Comparison of ENCODE assay signal across 12 cellular contexts in genomic region chr3:134253475-134254231, GRCh38. TPM values are rescaled to one million over a fixed set of nuclear protein-coding genes. Genes with fewer than 3 reads are reported as not detected.
DNase-seq lines count a peak whose midpoint lies in the region; ATAC-seq and TF ChIP-seq lines count a peak whose summit lies in the region.
"Had no signal": no experiment of that assay in that cellular context is flagged by ENCODE, and none has a peak within 500 bp of the region (broad histone marks: within the 10 kb centered on the region; RNA-seq: fewer than 3 reads in every experiment).

No MANE protein-coding gene starts in this region.

- H2BK120ac ChIP-seq in H9 (ENCODE audit: low read depth, low read length, poor library complexity, severe bottlenecking), result no peak overlapping the region

- H2AFZ ChIP-seq in H9 (ENCODE audit: low read length), result no peak overlapping the region

- no peak overlapping the region for H3K27ac ChIP-seq in CD8-positive, alpha-beta T cell (ENCODE audit: low read depth, low read length)
- no peak overlapping the region for H3K27ac ChIP-seq in H9 (ENCODE audit: insufficient read length, low read depth, low read length)
- no peak overlapping the region for H3K27ac ChIP-seq in naive thymus-derived CD4-positive, alpha-beta T cell (ENCODE audit: low read depth, low read length)
- peak overlapping the region in 2 of 59 donors; percentile 14 to 26 for H3K27ac ChIP-seq in dorsolateral prefrontal cortex

- WGBS in H9 (ENCODE audit: extremely low coverage, insufficient read length, low lambda C conversion rate), result no CpG with 5 or more reads among the region's 2 CpGs

- no peak overlapping the region for H3K4me3 ChIP-seq in CD8-positive, alpha-beta T cell (ENCODE audit: low read depth, low read length)
- H3K4me3 ChIP-seq in naive thymus-derived CD4-positive, alpha-beta T cell (ENCODE audit: low read length), result no peak overlapping the region
- H3K4me3 ChIP-seq in dorsolateral prefrontal cortex, result no peak overlapping the region

- no peak for TF ChIP-seq CTCF in CD8-positive, alpha-beta T cell (IDR thresholded peaks at IDR 0.05)
- TF ChIP-seq CTCF in H9 (conservative IDR thresholded peaks at IDR 0.05) (no peak), dorsolateral prefrontal cortex (IDR thresholded peaks at IDR 0.05 in 54 of 56, conservative IDR thresholded peaks at IDR 0.05 in 2 of 56; ENCODE audit: low read depth in 1 of 56, partially characterized antibody in 56 of 56) (no peak)

- no peaks in the 10 kb centered on the region for H3K36me3 ChIP-seq in CD8-positive, alpha-beta T cell (ENCODE audit: insufficient read depth, low read length)
- H3K36me3 ChIP-seq in naive thymus-derived CD4-positive, alpha-beta T cell (ENCODE audit: control insufficient read depth in 2 of 3, insufficient read depth in 3 of 3, low read length in 3 of 3), result peaks cover 0 to 6% (median 0%) of the 10 kb centered on the region in 3 experiments

- no peak overlapping the region for H3K14ac ChIP-seq in H9 (ENCODE audit: insufficient read depth, low read length)

- no peak overlapping the region for H3K56ac ChIP-seq in H9 (ENCODE audit: insufficient read length, low read depth, low read length)

- H2BK20ac ChIP-seq in H9 (ENCODE audit: low read depth, low read length, poor library complexity, severe bottlenecking), result no peak overlapping the region

- no peak for ATAC-seq in CD8-positive, alpha-beta T cell
- ATAC-seq in activated T-cell treated with anti-CD3 and anti-CD28 coated beads, Interleukin-2, amount 50 U/mL, for 72 hours (replicated peaks in 1 of 2), result no peak
- ATAC-seq in naive thymus-derived CD4-positive, alpha-beta T cell, result no peak
- no peak for ATAC-seq in GM19035 (IDR thresholded peaks at IDR 0.05; ENCODE audit: unreplicated experiment)
- no peak for ATAC-seq in HG03159 (IDR thresholded peaks at IDR 0.05; ENCODE audit: unreplicated experiment)
- ATAC-seq in HG03045 (IDR thresholded peaks at IDR 0.05; ENCODE audit: unreplicated experiment), result no peak

- no peak overlapping the region for H4K91ac ChIP-seq in H9 (ENCODE audit: insufficient read length, low read depth, low read length)

- H2BK15ac ChIP-seq in H9 (ENCODE audit: low read depth, low read length), result no peak overlapping the region

- peaks cover 6% of the 10 kb centered on the region for H3K36me3 Mint-ChIP-seq in CD8-positive, alpha-beta T cell
- H3K36me3 Mint-ChIP-seq in H9 (ENCODE audit: insufficient read depth in 1 of 3, low read depth in 3 of 3), result peaks cover 0 to 3% (median 2%) of the 10 kb centered on the region in 3 experiments; a peak in 2 of 7 replicates
- H3K36me3 Mint-ChIP-seq in activated T-cell treated with anti-CD3 and anti-CD28 coated beads, Interleukin-2, amount 50 U/mL, for 72 hours (ENCODE audit: insufficient read depth in 2 of 2), result peaks cover 0 to 2% of the 10 kb centered on the region in 2 donors
- H3K36me3 Mint-ChIP-seq in naive thymus-derived CD4-positive, alpha-beta T cell, result peaks cover 0 to 5% (median 0%) of the 10 kb centered on the region in 5 donors

- POLR2A ChIA-PET in CD8-positive, alpha-beta T cell (lab: Charles Lee), result no interaction called here
- POLR2A ChIA-PET in naive thymus-derived CD4-positive, alpha-beta T cell (lab: Charles Lee), result no interaction called here

- peak overlapping the region; percentile 3 for H3K27ac Mint-ChIP-seq in CD8-positive, alpha-beta T cell
- H3K27ac Mint-ChIP-seq in H9, result peak overlapping the region in 2 of 3 experiments; percentile 15 to 51; a peak in 2 of 7 replicates
- H3K27ac Mint-ChIP-seq in activated T-cell treated with anti-CD3 and anti-CD28 coated beads, Interleukin-2, amount 50 U/mL, for 72 hours, result peak overlapping the region; percentile 3
- peak overlapping the region in 8 of 9 donors; percentile 3 to 89 (median 40) for H3K27ac Mint-ChIP-seq in naive thymus-derived CD4-positive, alpha-beta T cell

- peaks cover 2% of the 10 kb centered on the region for H3K27me3 Mint-ChIP-seq in CD8-positive, alpha-beta T cell (ENCODE audit: low read depth)
- no peaks in the 10 kb centered on the region for H3K27me3 Mint-ChIP-seq in H9 (ENCODE audit: low read depth)
- H3K27me3 Mint-ChIP-seq in activated T-cell treated with anti-CD3 and anti-CD28 coated beads, Interleukin-2, amount 50 U/mL, for 72 hours (ENCODE audit: low read depth), result peaks cover 25% of the 10 kb centered on the region
- H3K27me3 Mint-ChIP-seq in naive thymus-derived CD4-positive, alpha-beta T cell, result peaks cover 0 to 54% (median 0%) of the 10 kb centered on the region in 5 donors

- no peak overlapping the region for H3K18ac ChIP-seq in H9 (ENCODE audit: insufficient read length, low read depth, low read length)

- H3K9ac ChIP-seq in H9 (ENCODE audit: extremely low read depth, insufficient read length, low read length), result no peak overlapping the region

- peaks cover 8% of the 10 kb centered on the region for H3K23me2 ChIP-seq in H9 (ENCODE audit: insufficient read length, low read depth, low read length, poor library complexity, severe bottlenecking)

- H3K27me3 ChIP-seq in CD8-positive, alpha-beta T cell (ENCODE audit: insufficient read depth, low read length), result no peaks in the 10 kb centered on the region
- H3K27me3 ChIP-seq in H9 (ENCODE audit: insufficient read depth, low read length) (no peaks in the 10 kb centered on the region), dorsolateral prefrontal cortex (no peaks in the 10 kb centered on the region)
- no peaks in the 10 kb centered on the region for H3K27me3 ChIP-seq in naive thymus-derived CD4-positive, alpha-beta T cell (ENCODE audit: control insufficient read depth in 2 of 2, insufficient read depth in 2 of 2, low read length in 2 of 2)

- no peaks in the 10 kb centered on the region for H4K20me1 ChIP-seq in H9 (ENCODE audit: control insufficient read depth, insufficient read depth, insufficient read length)

- H3K79me1 ChIP-seq in H9 (ENCODE audit: insufficient read depth, low read depth, low read length, poor library complexity, severe bottlenecking), result no peaks in the 10 kb centered on the region

- intact Hi-C loops in CD8-positive, alpha-beta T cell (cut with DNase I, micrococcal nuclease), result loop anchor here (5.0 to 10.0 kb wide), 3 partner anchors 39 to 1839 kb away; partner anchors contain the start of genes DNAJC13 (in 1 of the 2) and NPHP3 (in 1 of the 2)
- intact Hi-C loops in naive thymus-derived CD4-positive, alpha-beta T cell (cut with micrococcal nuclease), result no loop called here
- intact Hi-C loops in dorsolateral prefrontal cortex (cut with DNase I), result loop anchor here (5.0 kb wide), 4 partner anchors 54 to 224 kb away; partner anchors contain the start of gene AMOTL2 (in 1 of the 2)

- H2AK5ac ChIP-seq in H9 (ENCODE audit: insufficient read length, low read length), result no peak overlapping the region

- DNase-seq in CD8-positive, alpha-beta T cell, result no peak
- DNase-seq in H9 (no peak), dorsolateral prefrontal cortex (no peak)
- peak; percentile 14 to 23 for DNase-seq in activated T-cell treated with anti-CD3 and anti-CD28 coated beads, Interleukin-2, amount 50 U/mL, for 72 hours
- DNase-seq in naive thymus-derived CD4-positive, alpha-beta T cell, result no peak
- DNase-seq: Calu3, caudate nucleus, NCI-H1417 treated with DMSO at 0.1 percent for 48 hours, NCI-H774 had no signal

- H3K79me2 ChIP-seq in H9 (ENCODE audit: insufficient read depth, low read length), result peaks cover 9% of the 10 kb centered on the region; the same call in 1 of the 2 replicates

- no peak overlapping the region for H4K5ac ChIP-seq in H9 (ENCODE audit: insufficient read length, low read depth, low read length)

- H3K9me3 ChIP-seq in CD8-positive, alpha-beta T cell (ENCODE audit: low read length), result no peaks in the 10 kb centered on the region
- no peaks in the 10 kb centered on the region for H3K9me3 ChIP-seq in H9 (ENCODE audit: control insufficient read depth, low read depth, low read length)
- H3K9me3 ChIP-seq in naive thymus-derived CD4-positive, alpha-beta T cell (ENCODE audit: control insufficient read depth in 2 of 3, low read length in 3 of 3), result no peaks in the 10 kb centered on the region

- no peaks in the 10 kb centered on the region for H3K9me3 Mint-ChIP-seq in CD8-positive, alpha-beta T cell
- no peaks in the 10 kb centered on the region for H3K9me3 Mint-ChIP-seq in H9
- no peaks in the 10 kb centered on the region for H3K9me3 Mint-ChIP-seq in activated T-cell treated with anti-CD3 and anti-CD28 coated beads, Interleukin-2, amount 50 U/mL, for 72 hours
- peaks cover 0 to 3% (median 0%) of the 10 kb centered on the region in 11 donors for H3K9me3 Mint-ChIP-seq in naive thymus-derived CD4-positive, alpha-beta T cell

- CTCF ChIA-PET in CD8-positive, alpha-beta T cell (lab: Charles Lee), result interaction anchor here (1.2 kb wide), 1 partner anchor 220 kb away, joined by 5 read pairs; no protein-coding TSS in a partner anchor
- CTCF ChIA-PET in naive thymus-derived CD4-positive, alpha-beta T cell (lab: Charles Lee), result no interaction called here

- H3K23ac ChIP-seq in H9 (ENCODE audit: insufficient read length, low read depth, low read length), result no peak overlapping the region

- H2BK5ac ChIP-seq in H9 (ENCODE audit: insufficient read length, low read length), result no peak overlapping the region

- H3T11ph ChIP-seq in H9 (ENCODE audit: low read length), result no peak overlapping the region

- no peak overlapping the region for H4K8ac ChIP-seq in H9 (replicated peaks; ENCODE audit: insufficient read length, low read depth, low read length)

- peak overlapping the region; percentile 6 for H3K4me3 Mint-ChIP-seq in CD8-positive, alpha-beta T cell
- H3K4me3 Mint-ChIP-seq in H9, result peak overlapping the region in 1 of 2 experiments; percentile 41; a peak in 2 of 5 replicates
- H3K4me3 Mint-ChIP-seq in activated T-cell treated with anti-CD3 and anti-CD28 coated beads, Interleukin-2, amount 50 U/mL, for 72 hours, result peak overlapping the region; percentile 7 to 38
- peak overlapping the region in 8 of 10 donors; percentile 0 to 66 (median 47) for H3K4me3 Mint-ChIP-seq in naive thymus-derived CD4-positive, alpha-beta T cell

- H2BK12ac ChIP-seq in H9 (ENCODE audit: insufficient read length, low read depth, low read length), result no peak overlapping the region

- H3K4ac ChIP-seq in H9 (ENCODE audit: low read depth, low read length), result no peak overlapping the region

- H3K4me2 ChIP-seq in H9 (ENCODE audit: insufficient read depth, insufficient read length, low read length), result no peak overlapping the region

- peaks cover 24% of the 10 kb centered on the region for H3K4me1 Mint-ChIP-seq in CD8-positive, alpha-beta T cell (ENCODE audit: low read depth)
- H3K4me1 Mint-ChIP-seq in H9, result peaks cover 34 to 45% of the 10 kb centered on the region in 2 experiments
- H3K4me1 Mint-ChIP-seq in activated T-cell treated with anti-CD3 and anti-CD28 coated beads, Interleukin-2, amount 50 U/mL, for 72 hours (ENCODE audit: low read depth), result peaks cover 54% of the 10 kb centered on the region
- H3K4me1 Mint-ChIP-seq in naive thymus-derived CD4-positive, alpha-beta T cell, result peaks cover 17 to 36% (median 32%) of the 10 kb centered on the region in 7 donors

- H3K4me1 ChIP-seq in CD8-positive, alpha-beta T cell (ENCODE audit: insufficient read depth, low read length), result peaks cover 11% of the 10 kb centered on the region
- H3K4me1 ChIP-seq in H9 (ENCODE audit: insufficient read depth, low read length), result peaks cover 15% of the 10 kb centered on the region; the same call in 1 of the 2 replicates
- peaks cover 11 to 12% of the 10 kb centered on the region in 2 donors for H3K4me1 ChIP-seq in naive thymus-derived CD4-positive, alpha-beta T cell (ENCODE audit: control insufficient read depth in 2 of 2, insufficient read depth in 2 of 2, low read length in 2 of 2)

RNA-seq across cellular contexts. Expression of gene RYK, which starts 3.0 kb away (rescaled TPM):
- 10 to 100 TPM; 63.6 to 64.7 TPM for total RNA-seq in CD8-positive, alpha-beta T cell
- total RNA-seq in H9 (2021) (57.7 and 60.6 TPM in 2 replicates), dorsolateral prefrontal cortex (10 to 100 TPM; 28.9 to 62.9 (median 42.7) TPM)
- 10 to 100 TPM; 18.1 to 23.5 TPM for total RNA-seq in activated T-cell treated with anti-CD3 and anti-CD28 coated beads, Interleukin-2, amount 50 U/mL, for 72 hours
- 10 to 100 TPM; 10.7 to 53.5 (median 50.5) TPM for total RNA-seq in naive thymus-derived CD4-positive, alpha-beta T cell
- 10 to 100 TPM in 1 of 2 donors, 1 to 10 TPM in 1; 6.9 to 10.5 TPM for polyA plus RNA-seq in naive thymus-derived CD4-positive, alpha-beta T cell

Comparison
In these comparisons a context has a peak if more than half of its experiments do, and no peak if none do; other contexts are left out.
1. DNase-seq: peak in activated T-cell treated with anti-CD3 and anti-CD28 coated beads, Interleukin-2, amount 50 U/mL, for 72 hours (2 of 2); none in CD8-positive, alpha-beta T cell (0 of 7), H9 (single experiment), naive thymus-derived CD4-positive, alpha-beta T cell (0 of 9) and dorsolateral prefrontal cortex (0 of 10).
2. intact Hi-C loops: an anchor here in CD8-positive, alpha-beta T cell (5.0 to 10.0 kb wide) and dorsolateral prefrontal cortex (5.0 kb wide); none called in naive thymus-derived CD4-positive, alpha-beta T cell.
3. Peak in every context shown above with its lines, with median percentiles within 50 percentile points of each other: H3K27ac Mint-ChIP-seq.